Comparison of ENCODE assay signal across 1 cellular context in the genomic region with DNA sequence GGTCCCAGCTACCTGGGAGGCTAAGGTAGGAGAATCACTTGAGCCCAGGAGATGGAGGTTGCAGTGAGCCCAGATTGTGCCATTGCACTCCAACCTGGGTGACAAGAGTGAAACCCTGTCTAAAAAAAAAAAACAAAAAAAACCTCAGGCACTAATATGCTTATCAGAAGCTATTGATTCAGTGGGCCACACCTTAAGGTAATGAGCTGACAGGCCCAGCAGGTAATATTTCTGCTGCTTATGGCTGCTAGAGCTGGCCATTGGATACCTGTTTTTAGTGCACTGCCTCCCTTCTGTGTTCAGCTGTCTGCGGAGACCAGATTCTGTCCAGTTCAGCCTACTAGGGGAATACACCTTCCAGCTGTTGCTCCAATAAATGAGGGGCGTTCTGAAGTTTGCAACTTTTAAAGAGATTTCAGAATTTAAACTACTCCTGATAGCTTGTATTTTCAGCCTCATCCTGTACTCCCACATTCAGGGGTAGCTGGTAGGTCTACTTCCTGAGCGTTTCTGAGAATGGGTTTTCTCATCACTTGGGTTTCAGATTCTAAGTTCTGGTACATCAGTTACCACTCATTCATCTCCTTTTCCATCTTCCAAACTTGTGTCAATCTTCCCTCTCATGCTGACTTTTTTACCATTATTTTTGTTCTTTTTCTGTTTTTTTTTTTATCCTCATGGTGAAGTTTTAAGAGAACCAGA.
TF ChIP-seq lines count a peak whose summit lies in the region.

No MANE protein-coding gene starts in this region.

TF ChIP-seq in K562, 482 proteins besides CTCF, POLR2A, EP300 and RAD21:
- TF ChIP-seq RBM15 (IDR thresholded peaks at IDR 0.05; ENCODE audit: insufficient read depth, low read length) (no peak), ZNF507 (tag; conservative IDR thresholded peaks at IDR 0.05) (no peak), SNRNP70 (optimal IDR thresholded peaks at IDR 0.05; ENCODE audit: low read depth, low read length) (no peak), ETV1 (tag; conservative IDR thresholded peaks at IDR 0.05; ENCODE audit: low read depth) (no peak)
TF ChIP-seq in K562: peak in this region for 0.
